Comparison of ENCODE assay signal across 18 cellular contexts in genomic region chrX:19389217-19389616, GRCh38.
"Had no signal": no experiment of that assay in that cellular context is flagged by ENCODE, and none has a peak within 500 bp of the region (broad histone marks: within the 10 kb centered on the region; RNA-seq: fewer than 3 reads in every experiment).

No MANE protein-coding gene starts in this region.

- H3K27me3 Mint-ChIP-seq: naive thymus-derived CD4-positive, alpha-beta T cell had no signal

- ATAC-seq: gastroesophageal sphincter; left cardiac atrium; left ventricle myocardium superior; naive thymus-derived CD4-positive, alpha-beta T cell; psoas muscle had no signal

- H3K36me3 ChIP-seq: esophagus squamous epithelium, gastroesophageal sphincter, sigmoid colon, upper lobe of left lung, vagina had no signal

- H3K27ac ChIP-seq: esophagus squamous epithelium, gastroesophageal sphincter, psoas muscle, sigmoid colon, skin epidermis, upper lobe of left lung, vagina had no signal

- H3K4me3 ChIP-seq: esophagus squamous epithelium, gastroesophageal sphincter, lung, psoas muscle, sigmoid colon, skin epidermis, upper lobe of left lung, vagina had no signal

- H3K4me1 Mint-ChIP-seq: naive thymus-derived CD4-positive, alpha-beta T cell; nephron progenitor cell had no signal

- H3K4me3 Mint-ChIP-seq: naive thymus-derived CD4-positive, alpha-beta T cell; nephron progenitor cell had no signal

- H3K9me3 Mint-ChIP-seq: naive thymus-derived CD4-positive, alpha-beta T cell had no signal

- H3K9me3 ChIP-seq: esophagus squamous epithelium, gastroesophageal sphincter, psoas muscle, sigmoid colon, upper lobe of left lung, vagina had no signal

- DNase-seq: effector memory CD4-positive, alpha-beta T cell; esophagus squamous epithelium; foreskin fibroblast; glutamatergic neuron; kidney; left cardiac atrium; left ventricle myocardium superior; naive thymus-derived CD4-positive, alpha-beta T cell; nephron progenitor cell; psoas muscle; retina; sigmoid colon; stimulated activated naive CD4-positive, alpha-beta T cell had no signal

- H3K27me3 ChIP-seq: esophagus squamous epithelium, gastroesophageal sphincter, sigmoid colon, upper lobe of left lung, vagina had no signal

- H3K4me1 ChIP-seq: esophagus squamous epithelium, gastroesophageal sphincter, psoas muscle, sigmoid colon, vagina had no signal

- H3K27ac Mint-ChIP-seq: naive thymus-derived CD4-positive, alpha-beta T cell; nephron progenitor cell had no signal

- H3K36me3 Mint-ChIP-seq: naive thymus-derived CD4-positive, alpha-beta T cell had no signal
